Comparison of ENCODE assay signal across 29 cellular contexts in genomic region chr1:1011388-1011949, GRCh38. TPM values are rescaled to one million over a fixed set of nuclear protein-coding genes. Genes with fewer than 3 reads are reported as not detected.
DNase-seq lines count a peak whose midpoint lies in the region; ATAC-seq and TF ChIP-seq lines count a peak whose summit lies in the region.
"Had no signal": no experiment of that assay in that cellular context is flagged by ENCODE, and none has a peak within 500 bp of the region (broad histone marks: within the 10 kb centered on the region; RNA-seq: fewer than 3 reads in every experiment).

No MANE protein-coding gene starts in this region.

- no peak for ATAC-seq in activated CD8-positive, alpha-beta memory T cell treated with anti-CD3 and anti-CD28 coated beads, Interleukin-2, amount 10 ng/mL, durations not matched to agents 7 days and 5 days
- no peak for ATAC-seq in CD4-positive, alpha-beta T cell (ENCODE audit: poor library complexity)
- ATAC-seq: heart right ventricle had no signal

- no peak overlapping the region for H3K9ac ChIP-seq in colonic mucosa (ENCODE audit: low read depth in 2 of 2, low read length in 2 of 2)

- intact Hi-C loops in CD4-positive, alpha-beta T cell (cut with DNase I, micrococcal nuclease): no loop called here
- intact Hi-C loops in colonic mucosa (cut with DNase I): no loop called here

- no peaks in the 10 kb centered on the region for H3K9me3 ChIP-seq in CD4-positive, alpha-beta T cell (ENCODE audit: control insufficient read depth, low read length)
- no peaks in the 10 kb centered on the region for H3K9me3 ChIP-seq in colonic mucosa
- H3K9me3 ChIP-seq: esophagus squamous epithelium, heart right ventricle, tibial artery, vagina had no signal

- peaks cover 3% of the 10 kb centered on the region for H3K9me3 Mint-ChIP-seq in activated CD8-positive, alpha-beta memory T cell treated with anti-CD3 and anti-CD28 coated beads, Interleukin-2, amount 10 ng/mL, durations not matched to agents 7 days and 5 days (ENCODE audit: low read depth)
- no peaks in the 10 kb centered on the region for H3K9me3 Mint-ChIP-seq in CD4-positive, alpha-beta T cell
- H3K9me3 Mint-ChIP-seq: activated T-cell treated with anti-CD3 and anti-CD28 coated beads, Interleukin-2, amount 50 U/mL, for 24 hours; HFFc6; naive B cell had no signal

- peaks cover 20% of the 10 kb centered on the region for H3K27me3 Mint-ChIP-seq in activated CD8-positive, alpha-beta memory T cell treated with anti-CD3 and anti-CD28 coated beads, Interleukin-2, amount 10 ng/mL, durations not matched to agents 7 days and 5 days
- H3K27me3 Mint-ChIP-seq in CD4-positive, alpha-beta T cell: peaks cover 9% of the 10 kb centered on the region

- H3K36me3 ChIP-seq in colonic mucosa: no peaks in the 10 kb centered on the region
- H3K36me3 ChIP-seq: esophagus squamous epithelium, heart right ventricle, tibial artery, vagina had no signal

- POLR2A ChIA-PET in CD4-positive, alpha-beta T cell (lab: Charles Lee): no interaction called here

- H3K27ac ChIP-seq in CD4-positive, alpha-beta T cell (ENCODE audit: low read depth, low read length): no peak overlapping the region
- H3K27ac ChIP-seq in colonic mucosa: no peak overlapping the region
- H3K27ac ChIP-seq: dorsolateral prefrontal cortex, esophagus squamous epithelium, tibial artery, vagina had no signal

- no peak for TF ChIP-seq CTCF in CD4-positive, alpha-beta T cell (IDR thresholded peaks at IDR 0.05)
- no peak for TF ChIP-seq CTCF in colonic mucosa (IDR thresholded peaks at IDR 0.05)

- peak overlapping the region; percentile 43 for H3K27ac Mint-ChIP-seq in activated CD8-positive, alpha-beta memory T cell treated with anti-CD3 and anti-CD28 coated beads, Interleukin-2, amount 10 ng/mL, durations not matched to agents 7 days and 5 days
- H3K27ac Mint-ChIP-seq in CD4-positive, alpha-beta T cell: peak overlapping the region; percentile 20
- H3K27ac Mint-ChIP-seq: activated T-cell treated with anti-CD3 and anti-CD28 coated beads, Interleukin-2, amount 50 U/mL, for 24 hours; brain had no signal

- peaks cover 5% of the 10 kb centered on the region for H3K27me3 ChIP-seq in CD4-positive, alpha-beta T cell (ENCODE audit: control insufficient read depth, insufficient read depth, low read length)
- no peaks in the 10 kb centered on the region for H3K27me3 ChIP-seq in colonic mucosa
- H3K27me3 ChIP-seq: heart right ventricle, tibial artery, vagina had no signal

- CTCF ChIA-PET in activated CD8-positive, alpha-beta memory T cell treated with anti-CD3 and anti-CD28 coated beads, Interleukin-2, amount 10 ng/mL, durations not matched to agents 7 days and 5 days (lab: Charles Lee): interaction anchor here (2.3 to 3.5 kb wide), 2 partner anchors 10 to 21 kb away, joined by 5 to 20 read pairs; no protein-coding TSS in a partner anchor
- CTCF ChIA-PET in CD4-positive, alpha-beta T cell (lab: Charles Lee): interaction anchor here (2.7 kb wide), 1 partner anchor 10 kb away, joined by 13 read pairs; no protein-coding TSS in a partner anchor

- no peak overlapping the region for H3K4me3 ChIP-seq in colonic mucosa
- H3K4me3 ChIP-seq: dorsolateral prefrontal cortex, esophagus squamous epithelium, heart right ventricle, tibial artery, vagina had no signal

- DNase-seq in activated CD8-positive, alpha-beta memory T cell treated with anti-CD3 and anti-CD28 coated beads, Interleukin-2, amount 10 ng/mL, durations not matched to agents 7 days and 5 days: no peak
- no peak for DNase-seq in activated CD8-positive, alpha-beta memory T cell treated with anti-CD3 and anti-CD28 coated beads, Interleukin-2, amount 50 U/mL, for 48 hours
- DNase-seq in CD4-positive, alpha-beta T cell: no peak
- DNase-seq in colonic mucosa (peak; percentile 16), H4 (ENCODE audit: low spot score) (no peak), RPMI8226 (no peak)
- DNase-seq: activated CD4-positive, alpha-beta T cell treated with anti-CD3 and anti-CD28 coated beads for 1 hour; activated gamma-delta T cell; activated T-cell treated with anti-CD3 and anti-CD28 coated beads, Interleukin-2, amount 50 U/mL, for 24 hours; cerebellar nuclear complex; dorsolateral prefrontal cortex; esophagus squamous epithelium; foreskin melanocyte; HFFc6; naive B cell; NCI-H1436 treated with DMSO at 0.1 percent for 48 hours; NCI-H345; NCI-H69; SHP77 treated with DMSO at 0.1 percent for 48 hours; stimulated activated CD4-positive, alpha-beta T cell treated with anti-CD3 and anti-CD28 coated beads, Interleukin-15, amount 100 ng/mL, for 24 hours; stimulated activated CD4-positive, alpha-beta T cell treated with anti-CD3 and anti-CD28 coated beads, Interleukin-4, amount 100 ng/mL, for 4 hours; tibial artery had no signal

- peaks cover 29% of the 10 kb centered on the region for H3K4me1 Mint-ChIP-seq in activated CD8-positive, alpha-beta memory T cell treated with anti-CD3 and anti-CD28 coated beads, Interleukin-2, amount 10 ng/mL, durations not matched to agents 7 days and 5 days
- H3K4me1 Mint-ChIP-seq in CD4-positive, alpha-beta T cell (ENCODE audit: low read depth): peaks cover 23% of the 10 kb centered on the region

- H3K36me3 Mint-ChIP-seq in activated CD8-positive, alpha-beta memory T cell treated with anti-CD3 and anti-CD28 coated beads, Interleukin-2, amount 10 ng/mL, durations not matched to agents 7 days and 5 days: peaks cover 33% of the 10 kb centered on the region
- H3K36me3 Mint-ChIP-seq in CD4-positive, alpha-beta T cell (ENCODE audit: low read depth): peaks cover 6% of the 10 kb centered on the region
- H3K36me3 Mint-ChIP-seq: naive B cell had no signal

- H3K4me1 ChIP-seq in colonic mucosa: no peaks in the 10 kb centered on the region

- H3K4me3 Mint-ChIP-seq in activated CD8-positive, alpha-beta memory T cell treated with anti-CD3 and anti-CD28 coated beads, Interleukin-2, amount 10 ng/mL, durations not matched to agents 7 days and 5 days: no peak overlapping the region
- no peak overlapping the region for H3K4me3 Mint-ChIP-seq in CD4-positive, alpha-beta T cell
- H3K4me3 Mint-ChIP-seq: activated T-cell treated with anti-CD3 and anti-CD28 coated beads, Interleukin-2, amount 50 U/mL, for 24 hours; brain; HFFc6 had no signal

RNA-seq across cellular contexts. Expression of gene ISG15, which starts 1.8 kb away (rescaled TPM):
- total RNA-seq in activated CD8-positive, alpha-beta memory T cell treated with anti-CD3 and anti-CD28 coated beads, Interleukin-2, amount 10 ng/mL, durations not matched to agents 7 days and 5 days: 100 to 1,000 TPM; 432 to 986 TPM
- total RNA-seq in CD4-positive, alpha-beta T cell: 10 to 100 TPM; 38.0 to 38.9 TPM
- 10 to 100 TPM; 21.9 to 25.2 TPM for total RNA-seq in colonic mucosa
- total RNA-seq in H4 (2014; rRNA removed; shearing (Covaris generic)): 353 and 452 TPM in 2 replicates

RNA-seq across cellular contexts. Expression of gene AGRN, which starts 8.5 kb away (rescaled TPM):
- total RNA-seq in activated CD8-positive, alpha-beta memory T cell treated with anti-CD3 and anti-CD28 coated beads, Interleukin-2, amount 10 ng/mL, durations not matched to agents 7 days and 5 days: 10 to 100 TPM; 29.3 to 32.8 TPM
- total RNA-seq in CD4-positive, alpha-beta T cell: 1 to 10 TPM; 1.5 to 2.0 TPM
- total RNA-seq in colonic mucosa: 100 to 1,000 TPM in 1 of 2 donors, 10 to 100 TPM in 1; 68.1 to 106 TPM
- total RNA-seq in H4 (2014; rRNA removed; shearing (Covaris generic)): 37.0 and 52.1 TPM in 2 replicates

RNA-seq across cellular contexts. Expression of gene HES4, which starts 11.6 kb away (rescaled TPM):
- 1 to 10 TPM in 1 of 2 experiments, under 1 TPM in 1; 0.61 to 1.6 TPM for total RNA-seq in activated CD8-positive, alpha-beta memory T cell treated with anti-CD3 and anti-CD28 coated beads, Interleukin-2, amount 10 ng/mL, durations not matched to agents 7 days and 5 days
- 10 to 100 TPM; 29.0 to 30.9 TPM for total RNA-seq in CD4-positive, alpha-beta T cell
- 10 to 100 TPM; 30.5 to 47.3 TPM for total RNA-seq in colonic mucosa
- 3.6 and 17.7 TPM in 2 replicates for total RNA-seq in H4 (2014; rRNA removed; shearing (Covaris generic))

RNA-seq across cellular contexts. Expression of gene PERM1, which starts 29.6 kb away (rescaled TPM):
- not detected for total RNA-seq in activated CD8-positive, alpha-beta memory T cell treated with anti-CD3 and anti-CD28 coated beads, Interleukin-2, amount 10 ng/mL, durations not matched to agents 7 days and 5 days
- total RNA-seq in CD4-positive, alpha-beta T cell: not detected
- not detected for total RNA-seq in colonic mucosa
- 0.19 TPM in 1 of 2 replicates, not detected in the other for total RNA-seq in H4 (2014; rRNA removed; shearing (Covaris generic))
- total RNA-seq: A172; esophagus squamous epithelium; kidney epithelial cell; pulmonary artery endothelial cell; T-helper 2 cell treated with Interferon-gamma antibody and Interleukin-4, amounts not matched to agents 100 ng/mL and 5 ng/mL, for 36 hours; vagina had no signal

RNA-seq across cellular contexts. Expression of gene PLEKHN1, which starts 45.2 kb away (rescaled TPM):
- 1 to 10 TPM; 3.3 to 3.9 TPM for total RNA-seq in activated CD8-positive, alpha-beta memory T cell treated with anti-CD3 and anti-CD28 coated beads, Interleukin-2, amount 10 ng/mL, durations not matched to agents 7 days and 5 days
- total RNA-seq in CD4-positive, alpha-beta T cell: under 1 TPM; 0.69 to 0.95 TPM
- under 1 TPM; 0.61 to 0.64 TPM for total RNA-seq in colonic mucosa
- total RNA-seq in H4 (2014; rRNA removed; shearing (Covaris generic)): 0.08 and 1.2 TPM in 2 replicates

Comparison
In these comparisons a context has a peak if more than half of its experiments do, and no peak if none do; other contexts are left out.
1. RNA of gene AGRN, which starts 8.5 kb away (total RNA-seq): 68.1 to 106 TPM in colonic mucosa, 37.0 to 52.1 TPM in H4 and 29.3 to 32.8 TPM in activated CD8-positive, alpha-beta memory T cell treated with anti-CD3 and anti-CD28 coated beads, Interleukin-2, amount 10 ng/mL, durations not matched to agents 7 days and 5 days; 1.5 to 2.0 TPM in CD4-positive, alpha-beta T cell; every median in the first group is over 10 times any median in the second.